Comparison of ENCODE assay signal across 22 cellular contexts in genomic region chr1:51654000-51654399, GRCh38.
"Had no signal": no experiment of that assay in that cellular context is flagged by ENCODE, and none has a peak within 500 bp of the region (broad histone marks: within the 10 kb centered on the region; RNA-seq: fewer than 3 reads in every experiment).

No MANE protein-coding gene starts in this region.

- H3K27ac ChIP-seq: colonic mucosa, hepatocyte, left lung, neutrophil, parathyroid adenoma, skin epidermis, spleen, upper lobe of right lung had no signal

- H3K4me1 ChIP-seq: parathyroid adenoma had no signal

- H3K4me3 ChIP-seq: colonic mucosa, heart left ventricle, hepatocyte, left lung, lung, skin epidermis, spleen, testis, tibial nerve, upper lobe of right lung, uterus had no signal

- H3K9ac ChIP-seq: parathyroid adenoma had no signal

- ATAC-seq: effector memory CD8-positive, alpha-beta T cell; left lung; natural killer cell; stimulated activated memory B cell treated with anti-CD40 and anti-IgM and Interleukin-4, amounts not matched to agents 10 μg/mL and 1 μg/mL and 100 μg/mL, for 72 hours; stimulated activated naive CD8-positive, alpha-beta T cell treated with anti-CD3 and anti-CD28 coated beads, Interleukin-15, Interleukin-2, amounts not matched to agents 100 U/mL and 50 U/mL, for 24 hours; upper lobe of right lung had no signal

- H2AFZ ChIP-seq: hepatocyte, parathyroid adenoma had no signal

- H3K27me3 ChIP-seq: colonic mucosa, heart left ventricle, hepatocyte, left lung, neutrophil, spleen, testis, tibial nerve, upper lobe of right lung, uterus had no signal

- H3K9me3 ChIP-seq: colonic mucosa, heart left ventricle, left lung, neutrophil, spleen, testis, tibial nerve, upper lobe of right lung, uterus had no signal

- H3K36me3 ChIP-seq: colonic mucosa, left lung, neutrophil, uterus had no signal

- H3K4me2 ChIP-seq: hepatocyte had no signal

- DNase-seq: central memory CD4-positive, alpha-beta T cell; colonic mucosa; effector memory CD8-positive, alpha-beta T cell; erythroblast; heart left ventricle; kidney; left lung; natural killer cell; spleen; stimulated activated CD4-positive, alpha-beta T cell treated with anti-CD3 and anti-CD28 coated beads, Interleukin-4, amount 100 ng/mL, for 4 hours; stimulated activated naive CD8-positive, alpha-beta T cell treated with anti-CD3 and anti-CD28 coated beads, Interleukin-15, Interleukin-2, amounts not matched to agents 100 U/mL and 50 U/mL, for 24 hours; substantia nigra; testis; upper lobe of right lung; uterus had no signal
